ENCODE assay signal across 1 cellular context in the genomic region with DNA sequence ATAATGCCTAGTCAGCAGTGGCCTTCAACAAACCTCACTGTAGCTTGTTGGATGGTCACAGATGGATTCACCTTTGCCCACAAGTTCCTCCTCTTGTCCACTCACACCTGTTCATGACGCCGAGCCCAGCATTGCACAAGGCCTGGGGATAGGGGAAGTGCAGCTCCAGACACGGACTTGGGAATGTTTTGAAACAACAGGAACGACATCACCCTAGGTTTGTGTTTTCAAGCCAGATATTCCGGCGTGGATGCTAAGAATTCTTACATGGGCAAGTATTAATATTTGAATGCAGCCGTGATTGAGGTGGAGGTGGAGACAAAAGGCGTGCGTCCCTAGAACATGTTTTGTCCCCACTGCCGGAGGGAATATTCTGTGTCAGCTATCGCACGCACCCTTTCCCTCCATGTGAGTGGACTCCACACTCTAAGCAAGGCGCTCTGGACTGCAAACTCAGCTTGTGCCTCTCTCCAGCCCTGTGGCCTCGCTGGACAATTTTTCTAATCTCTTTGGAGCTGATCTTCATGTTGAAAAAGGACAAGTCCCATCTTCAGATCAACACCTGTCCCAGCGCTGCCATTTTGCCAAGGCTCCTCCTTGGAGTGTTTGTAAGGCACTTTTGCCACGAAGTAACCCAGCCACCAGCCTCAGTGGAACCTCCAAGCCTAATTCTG.
TF ChIP-seq lines count a peak whose summit lies in the region.

No MANE protein-coding gene starts in this region.

TF ChIP-seq in HepG2, 621 proteins besides CTCF, POLR2A, EP300 and RAD21 (continued from another document and continues in another):
- TF ChIP-seq, protein P1, sequence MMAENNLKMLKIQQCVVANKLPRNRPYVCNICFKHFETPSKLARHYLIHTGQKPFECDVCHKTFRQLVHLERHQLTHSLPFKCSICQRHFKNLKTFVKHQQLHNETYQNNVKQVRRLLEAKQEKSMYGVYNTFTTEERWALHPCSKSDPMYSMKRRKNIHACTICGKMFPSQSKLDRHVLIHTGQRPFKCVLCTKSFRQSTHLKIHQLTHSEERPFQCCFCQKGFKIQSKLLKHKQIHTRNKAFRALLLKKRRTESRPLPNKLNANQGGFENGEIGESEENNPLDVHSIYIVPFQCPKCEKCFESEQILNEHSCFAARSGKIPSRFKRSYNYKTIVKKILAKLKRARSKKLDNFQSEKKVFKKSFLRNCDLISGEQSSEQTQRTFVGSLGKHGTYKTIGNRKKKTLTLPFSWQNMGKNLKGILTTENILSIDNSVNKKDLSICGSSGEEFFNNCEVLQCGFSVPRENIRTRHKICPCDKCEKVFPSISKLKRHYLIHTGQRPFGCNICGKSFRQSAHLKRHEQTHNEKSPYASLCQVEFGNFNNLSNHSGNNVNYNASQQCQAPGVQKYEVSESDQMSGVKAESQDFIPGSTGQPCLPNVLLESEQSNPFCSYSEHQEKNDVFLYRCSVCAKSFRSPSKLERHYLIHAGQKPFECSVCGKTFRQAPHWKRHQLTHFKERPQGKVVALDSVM (CRISPR knock-in tag; IDR thresholded peaks at IDR 0.05) = peak; percentile 43; the same call in 1 of the 2 replicates
- TF ChIP-seq ARNTL (CRISPR knock-in tag; IDR thresholded peaks at IDR 0.05) = peak; percentile 81
- TF ChIP-seq KLF12 (CRISPR knock-in tag; IDR thresholded peaks at IDR 0.05; ENCODE audit: borderline replicate concordance) = no peak
- peak; percentile 70; the same call in 1 of the 2 replicates for TF ChIP-seq MTA1 (CRISPR knock-in tag; IDR thresholded peaks at IDR 0.05; ENCODE audit: borderline replicate concordance)
- TF ChIP-seq, protein P2, sequence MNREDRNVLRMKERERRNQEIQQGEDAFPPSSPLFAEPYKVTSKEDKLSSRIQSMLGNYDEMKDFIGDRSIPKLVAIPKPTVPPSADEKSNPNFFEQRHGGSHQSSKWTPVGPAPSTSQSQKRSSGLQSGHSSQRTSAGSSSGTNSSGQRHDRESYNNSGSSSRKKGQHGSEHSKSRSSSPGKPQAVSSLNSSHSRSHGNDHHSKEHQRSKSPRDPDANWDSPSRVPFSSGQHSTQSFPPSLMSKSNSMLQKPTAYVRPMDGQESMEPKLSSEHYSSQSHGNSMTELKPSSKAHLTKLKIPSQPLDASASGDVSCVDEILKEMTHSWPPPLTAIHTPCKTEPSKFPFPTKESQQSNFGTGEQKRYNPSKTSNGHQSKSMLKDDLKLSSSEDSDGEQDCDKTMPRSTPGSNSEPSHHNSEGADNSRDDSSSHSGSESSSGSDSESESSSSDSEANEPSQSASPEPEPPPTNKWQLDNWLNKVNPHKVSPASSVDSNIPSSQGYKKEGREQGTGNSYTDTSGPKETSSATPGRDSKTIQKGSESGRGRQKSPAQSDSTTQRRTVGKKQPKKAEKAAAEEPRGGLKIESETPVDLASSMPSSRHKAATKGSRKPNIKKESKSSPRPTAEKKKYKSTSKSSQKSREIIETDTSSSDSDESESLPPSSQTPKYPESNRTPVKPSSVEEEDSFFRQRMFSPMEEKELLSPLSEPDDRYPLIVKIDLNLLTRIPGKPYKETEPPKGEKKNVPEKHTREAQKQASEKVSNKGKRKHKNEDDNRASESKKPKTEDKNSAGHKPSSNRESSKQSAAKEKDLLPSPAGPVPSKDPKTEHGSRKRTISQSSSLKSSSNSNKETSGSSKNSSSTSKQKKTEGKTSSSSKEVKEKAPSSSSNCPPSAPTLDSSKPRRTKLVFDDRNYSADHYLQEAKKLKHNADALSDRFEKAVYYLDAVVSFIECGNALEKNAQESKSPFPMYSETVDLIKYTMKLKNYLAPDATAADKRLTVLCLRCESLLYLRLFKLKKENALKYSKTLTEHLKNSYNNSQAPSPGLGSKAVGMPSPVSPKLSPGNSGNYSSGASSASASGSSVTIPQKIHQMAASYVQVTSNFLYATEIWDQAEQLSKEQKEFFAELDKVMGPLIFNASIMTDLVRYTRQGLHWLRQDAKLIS (CRISPR knock-in tag; IDR thresholded peaks at IDR 0.05) = peak; percentile 53
- TF ChIP-seq MAFK (conservative IDR thresholded peaks at IDR 0.05 in 1 of 2, IDR thresholded peaks at IDR 0.05 in 1 of 2; ENCODE audit: low read length in 2 of 2) = peak; percentile 98 to 99
- TF ChIP-seq, protein P3, sequence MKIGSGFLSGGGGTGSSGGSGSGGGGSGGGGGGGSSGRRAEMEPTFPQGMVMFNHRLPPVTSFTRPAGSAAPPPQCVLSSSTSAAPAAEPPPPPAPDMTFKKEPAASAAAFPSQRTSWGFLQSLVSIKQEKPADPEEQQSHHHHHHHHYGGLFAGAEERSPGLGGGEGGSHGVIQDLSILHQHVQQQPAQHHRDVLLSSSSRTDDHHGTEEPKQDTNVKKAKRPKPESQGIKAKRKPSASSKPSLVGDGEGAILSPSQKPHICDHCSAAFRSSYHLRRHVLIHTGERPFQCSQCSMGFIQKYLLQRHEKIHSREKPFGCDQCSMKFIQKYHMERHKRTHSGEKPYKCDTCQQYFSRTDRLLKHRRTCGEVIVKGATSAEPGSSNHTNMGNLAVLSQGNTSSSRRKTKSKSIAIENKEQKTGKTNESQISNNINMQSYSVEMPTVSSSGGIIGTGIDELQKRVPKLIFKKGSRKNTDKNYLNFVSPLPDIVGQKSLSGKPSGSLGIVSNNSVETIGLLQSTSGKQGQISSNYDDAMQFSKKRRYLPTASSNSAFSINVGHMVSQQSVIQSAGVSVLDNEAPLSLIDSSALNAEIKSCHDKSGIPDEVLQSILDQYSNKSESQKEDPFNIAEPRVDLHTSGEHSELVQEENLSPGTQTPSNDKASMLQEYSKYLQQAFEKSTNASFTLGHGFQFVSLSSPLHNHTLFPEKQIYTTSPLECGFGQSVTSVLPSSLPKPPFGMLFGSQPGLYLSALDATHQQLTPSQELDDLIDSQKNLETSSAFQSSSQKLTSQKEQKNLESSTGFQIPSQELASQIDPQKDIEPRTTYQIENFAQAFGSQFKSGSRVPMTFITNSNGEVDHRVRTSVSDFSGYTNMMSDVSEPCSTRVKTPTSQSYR (CRISPR knock-in tag; IDR thresholded peaks at IDR 0.05; ENCODE audit: borderline replicate concordance) = peak; percentile 46; the same call in 1 of the 2 replicates
- TF ChIP-seq SCMH1 (CRISPR knock-in tag; IDR thresholded peaks at IDR 0.05; ENCODE audit: borderline replicate concordance) = no peak
- TF ChIP-seq GPN1 (CRISPR knock-in tag; IDR thresholded peaks at IDR 0.05; ENCODE audit: borderline replicate concordance) = no peak
- TF ChIP-seq, protein P4, sequence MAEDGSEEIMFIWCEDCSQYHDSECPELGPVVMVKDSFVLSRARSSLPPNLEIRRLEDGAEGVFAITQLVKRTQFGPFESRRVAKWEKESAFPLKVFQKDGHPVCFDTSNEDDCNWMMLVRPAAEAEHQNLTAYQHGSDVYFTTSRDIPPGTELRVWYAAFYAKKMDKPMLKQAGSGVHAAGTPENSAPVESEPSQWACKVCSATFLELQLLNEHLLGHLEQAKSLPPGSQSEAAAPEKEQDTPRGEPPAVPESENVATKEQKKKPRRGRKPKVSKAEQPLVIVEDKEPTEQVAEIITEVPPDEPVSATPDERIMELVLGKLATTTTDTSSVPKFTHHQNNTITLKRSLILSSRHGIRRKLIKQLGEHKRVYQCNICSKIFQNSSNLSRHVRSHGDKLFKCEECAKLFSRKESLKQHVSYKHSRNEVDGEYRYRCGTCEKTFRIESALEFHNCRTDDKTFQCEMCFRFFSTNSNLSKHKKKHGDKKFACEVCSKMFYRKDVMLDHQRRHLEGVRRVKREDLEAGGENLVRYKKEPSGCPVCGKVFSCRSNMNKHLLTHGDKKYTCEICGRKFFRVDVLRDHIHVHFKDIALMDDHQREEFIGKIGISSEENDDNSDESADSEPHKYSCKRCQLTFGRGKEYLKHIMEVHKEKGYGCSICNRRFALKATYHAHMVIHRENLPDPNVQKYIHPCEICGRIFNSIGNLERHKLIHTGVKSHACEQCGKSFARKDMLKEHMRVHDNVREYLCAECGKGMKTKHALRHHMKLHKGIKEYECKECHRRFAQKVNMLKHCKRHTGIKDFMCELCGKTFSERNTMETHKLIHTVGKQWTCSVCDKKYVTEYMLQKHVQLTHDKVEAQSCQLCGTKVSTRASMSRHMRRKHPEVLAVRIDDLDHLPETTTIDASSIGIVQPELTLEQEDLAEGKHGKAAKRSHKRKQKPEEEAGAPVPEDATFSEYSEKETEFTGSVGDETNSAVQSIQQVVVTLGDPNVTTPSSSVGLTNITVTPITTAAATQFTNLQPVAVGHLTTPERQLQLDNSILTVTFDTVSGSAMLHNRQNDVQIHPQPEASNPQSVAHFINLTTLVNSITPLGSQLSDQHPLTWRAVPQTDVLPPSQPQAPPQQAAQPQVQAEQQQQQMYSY (CRISPR knock-in tag; IDR thresholded peaks at IDR 0.05) = 0 out of 2 replicates have a peak, but pooled peaks have one; percentile 11
- TF ChIP-seq KDM5A (IDR thresholded peaks at IDR 0.05; ENCODE audit: borderline replicate concordance, low read length) = peak; percentile 36; the same call in 1 of the 2 replicates
- TF ChIP-seq ZNF839 (CRISPR knock-in tag; IDR thresholded peaks at IDR 0.05; ENCODE audit: borderline replicate concordance) = 0 out of 2 replicates have a peak, but pooled peaks have one; percentile 23
- TF ChIP-seq, protein P5, sequence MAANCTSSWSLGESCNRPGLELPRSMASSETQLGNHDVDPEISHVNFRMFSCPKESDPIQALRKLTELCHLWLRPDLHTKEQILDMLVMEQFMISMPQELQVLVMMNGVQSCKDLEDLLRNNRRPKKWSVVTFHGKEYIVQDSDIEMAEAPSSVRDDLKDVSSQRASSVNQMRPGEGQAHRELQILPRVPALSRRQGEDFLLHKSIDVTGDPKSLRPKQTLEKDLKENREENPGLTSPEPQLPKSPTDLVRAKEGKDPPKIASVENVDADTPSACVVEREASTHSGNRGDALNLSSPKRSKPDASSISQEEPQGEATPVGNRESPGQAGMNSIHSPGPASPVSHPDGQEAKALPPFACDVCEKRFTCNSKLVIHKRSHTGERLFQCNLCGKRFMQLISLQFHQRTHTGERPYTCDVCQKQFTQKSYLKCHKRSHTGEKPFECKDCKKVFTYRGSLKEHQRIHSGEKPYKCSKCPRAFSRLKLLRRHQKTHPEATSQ (CRISPR knock-in tag; IDR thresholded peaks at IDR 0.05; ENCODE audit: borderline replicate concordance) = peak; percentile 17; the same call in 1 of the 2 replicates
- TF ChIP-seq, protein P6, sequence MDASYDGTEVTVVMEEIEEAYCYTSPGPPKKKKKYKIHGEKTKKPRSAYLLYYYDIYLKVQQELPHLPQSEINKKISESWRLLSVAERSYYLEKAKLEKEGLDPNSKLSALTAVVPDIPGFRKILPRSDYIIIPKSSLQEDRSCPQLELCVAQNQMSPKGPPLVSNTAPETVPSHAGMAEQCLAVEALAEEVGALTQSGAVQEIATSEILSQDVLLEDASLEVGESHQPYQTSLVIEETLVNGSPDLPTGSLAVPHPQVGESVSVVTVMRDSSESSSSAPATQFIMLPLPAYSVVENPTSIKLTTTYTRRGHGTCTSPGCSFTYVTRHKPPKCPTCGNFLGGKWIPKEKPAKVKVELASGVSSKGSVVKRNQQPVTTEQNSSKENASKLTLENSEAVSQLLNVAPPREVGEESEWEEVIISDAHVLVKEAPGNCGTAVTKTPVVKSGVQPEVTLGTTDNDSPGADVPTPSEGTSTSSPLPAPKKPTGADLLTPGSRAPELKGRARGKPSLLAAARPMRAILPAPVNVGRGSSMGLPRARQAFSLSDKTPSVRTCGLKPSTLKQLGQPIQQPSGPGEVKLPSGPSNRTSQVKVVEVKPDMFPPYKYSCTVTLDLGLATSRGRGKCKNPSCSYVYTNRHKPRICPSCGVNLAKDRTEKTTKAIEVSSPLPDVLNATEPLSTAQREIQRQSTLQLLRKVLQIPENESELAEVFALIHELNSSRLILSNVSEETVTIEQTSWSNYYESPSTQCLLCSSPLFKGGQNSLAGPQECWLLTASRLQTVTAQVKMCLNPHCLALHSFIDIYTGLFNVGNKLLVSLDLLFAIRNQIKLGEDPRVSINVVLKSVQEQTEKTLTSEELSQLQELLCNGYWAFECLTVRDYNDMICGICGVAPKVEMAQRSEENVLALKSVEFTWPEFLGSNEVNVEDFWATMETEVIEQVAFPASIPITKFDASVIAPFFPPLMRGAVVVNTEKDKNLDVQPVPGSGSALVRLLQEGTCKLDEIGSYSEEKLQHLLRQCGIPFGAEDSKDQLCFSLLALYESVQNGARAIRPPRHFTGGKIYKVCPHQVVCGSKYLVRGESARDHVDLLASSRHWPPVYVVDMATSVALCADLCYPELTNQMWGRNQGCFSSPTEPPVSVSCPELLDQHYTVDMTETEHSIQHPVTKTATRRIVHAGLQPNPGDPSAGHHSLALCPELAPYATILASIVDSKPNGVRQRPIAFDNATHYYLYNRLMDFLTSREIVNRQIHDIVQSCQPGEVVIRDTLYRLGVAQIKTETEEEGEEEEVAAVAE (CRISPR knock-in tag; IDR thresholded peaks at IDR 0.05; ENCODE audit: borderline replicate concordance) = peak; percentile 93
- 0 out of 2 replicates have a peak, but pooled peaks have one; percentile 36 for TF ChIP-seq TAF1 (CRISPR knock-in tag; IDR thresholded peaks at IDR 0.05)
- peak; percentile 48; the same call in 1 of the 2 replicates for TF ChIP-seq ZSCAN9 (CRISPR knock-in tag; IDR thresholded peaks at IDR 0.05; ENCODE audit: borderline replicate concordance)
- peak; percentile 73; the same call in 1 of the 2 replicates for TF ChIP-seq HDAC2 (CRISPR knock-in tag; IDR thresholded peaks at IDR 0.05)
- peak; percentile 68 for TF ChIP-seq POLR2AphosphoS5 (IDR thresholded peaks at IDR 0.05; ENCODE audit: low read depth, low read length)
- TF ChIP-seq, protein P7, sequence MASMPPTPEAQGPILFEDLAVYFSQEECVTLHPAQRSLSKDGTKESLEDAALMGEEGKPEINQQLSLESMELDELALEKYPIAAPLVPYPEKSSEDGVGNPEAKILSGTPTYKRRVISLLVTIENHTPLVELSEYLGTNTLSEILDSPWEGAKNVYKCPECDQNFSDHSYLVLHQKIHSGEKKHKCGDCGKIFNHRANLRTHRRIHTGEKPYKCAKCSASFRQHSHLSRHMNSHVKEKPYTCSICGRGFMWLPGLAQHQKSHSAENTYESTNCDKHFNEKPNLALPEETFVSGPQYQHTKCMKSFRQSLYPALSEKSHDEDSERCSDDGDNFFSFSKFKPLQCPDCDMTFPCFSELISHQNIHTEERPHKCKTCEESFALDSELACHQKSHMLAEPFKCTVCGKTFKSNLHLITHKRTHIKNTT (CRISPR knock-in tag; IDR thresholded peaks at IDR 0.05) = no peak
- 0 out of 2 replicates have a peak, but pooled peaks have one; percentile 52 for TF ChIP-seq NRL (CRISPR knock-in tag; IDR thresholded peaks at IDR 0.05; ENCODE audit: borderline replicate concordance)
- peak; percentile 64; the same call in 1 of the 2 replicates for TF ChIP-seq ZMYM2 (CRISPR knock-in tag; IDR thresholded peaks at IDR 0.05)
- peak; percentile 69; the same call in 1 of the 2 replicates for TF ChIP-seq ZNF136 (CRISPR knock-in tag; IDR thresholded peaks at IDR 0.05; ENCODE audit: low read depth)
- TF ChIP-seq ZNF772 (CRISPR knock-in tag; IDR thresholded peaks at IDR 0.05) = peak; percentile 63; the same call in 1 of the 2 replicates
- TF ChIP-seq, protein P8, sequence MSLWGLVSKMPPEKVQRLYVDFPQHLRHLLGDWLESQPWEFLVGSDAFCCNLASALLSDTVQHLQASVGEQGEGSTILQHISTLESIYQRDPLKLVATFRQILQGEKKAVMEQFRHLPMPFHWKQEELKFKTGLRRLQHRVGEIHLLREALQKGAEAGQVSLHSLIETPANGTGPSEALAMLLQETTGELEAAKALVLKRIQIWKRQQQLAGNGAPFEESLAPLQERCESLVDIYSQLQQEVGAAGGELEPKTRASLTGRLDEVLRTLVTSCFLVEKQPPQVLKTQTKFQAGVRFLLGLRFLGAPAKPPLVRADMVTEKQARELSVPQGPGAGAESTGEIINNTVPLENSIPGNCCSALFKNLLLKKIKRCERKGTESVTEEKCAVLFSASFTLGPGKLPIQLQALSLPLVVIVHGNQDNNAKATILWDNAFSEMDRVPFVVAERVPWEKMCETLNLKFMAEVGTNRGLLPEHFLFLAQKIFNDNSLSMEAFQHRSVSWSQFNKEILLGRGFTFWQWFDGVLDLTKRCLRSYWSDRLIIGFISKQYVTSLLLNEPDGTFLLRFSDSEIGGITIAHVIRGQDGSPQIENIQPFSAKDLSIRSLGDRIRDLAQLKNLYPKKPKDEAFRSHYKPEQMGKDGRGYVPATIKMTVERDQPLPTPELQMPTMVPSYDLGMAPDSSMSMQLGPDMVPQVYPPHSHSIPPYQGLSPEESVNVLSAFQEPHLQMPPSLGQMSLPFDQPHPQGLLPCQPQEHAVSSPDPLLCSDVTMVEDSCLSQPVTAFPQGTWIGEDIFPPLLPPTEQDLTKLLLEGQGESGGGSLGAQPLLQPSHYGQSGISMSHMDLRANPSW (CRISPR knock-in tag; IDR thresholded peaks at IDR 0.05; ENCODE audit: borderline replicate concordance) = 0 out of 2 replicates have a peak, but pooled peaks have one; percentile 42
